Comparison of ENCODE assay signal across 1 cellular context in the genomic region with DNA sequence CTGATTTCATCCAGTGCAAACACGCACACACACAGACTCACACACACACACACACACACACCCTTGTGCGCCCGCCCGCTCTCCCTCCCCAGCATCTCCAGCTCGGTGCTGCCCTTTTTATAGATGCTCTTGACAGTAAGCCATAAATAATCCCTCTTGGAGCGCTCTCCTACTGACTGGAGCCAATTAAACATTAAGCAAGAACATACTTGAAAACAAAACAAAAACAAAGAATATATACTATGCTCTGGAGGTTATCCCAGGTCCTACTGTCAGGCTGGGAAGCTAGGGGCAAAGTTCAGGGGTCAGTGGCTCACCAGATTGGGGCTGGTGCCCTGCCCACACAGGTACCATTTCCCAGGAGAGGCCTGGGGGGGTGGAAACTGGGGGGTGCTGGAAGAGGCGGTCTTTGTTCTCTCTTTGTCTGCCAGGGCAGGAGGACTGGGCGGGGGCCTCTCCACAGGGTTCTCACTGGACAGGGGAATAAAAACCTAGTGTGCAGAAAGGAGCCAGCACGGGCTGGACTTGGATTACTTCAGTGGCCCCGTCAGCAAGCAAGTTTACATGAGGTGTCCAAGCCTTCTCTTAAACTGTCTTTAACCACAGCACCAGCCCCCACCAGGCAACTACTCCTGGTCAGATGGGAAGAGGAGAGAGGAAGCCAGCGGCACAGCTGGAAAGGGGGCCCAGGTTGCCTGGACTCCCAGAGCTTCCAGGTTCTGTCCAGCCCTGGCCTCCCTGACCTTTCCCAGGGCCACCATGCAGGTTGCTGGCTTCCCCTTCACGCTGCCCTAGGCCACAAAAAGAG.
TF ChIP-seq lines count a peak whose summit lies in the region.

No MANE protein-coding gene starts in this region.

TF ChIP-seq in K562, 482 proteins besides CTCF, POLR2A, EP300 and RAD21 (continued from another document):
- TF ChIP-seq ZBTB9 (CRISPR knock-in tag; IDR thresholded peaks at IDR 0.05), result no peak
- no peak for TF ChIP-seq ZNF699 (CRISPR knock-in tag; IDR thresholded peaks at IDR 0.05; ENCODE audit: insufficient replicate concordance)
- TF ChIP-seq NCOA2 (IDR thresholded peaks at IDR 0.05; ENCODE audit: partially characterized antibody in 2 of 2), result no peak
- TF ChIP-seq MTA2 (IDR thresholded peaks at IDR 0.05; ENCODE audit: low read depth), result no peak
- TF ChIP-seq KLF10 (CRISPR knock-in tag; IDR thresholded peaks at IDR 0.05), result no peak
- TF ChIP-seq BHLHE40 (IDR thresholded peaks at IDR 0.05; ENCODE audit: low read length), result no peak
- TF ChIP-seq PHF21A (IDR thresholded peaks at IDR 0.05; ENCODE audit: borderline replicate concordance, low read depth), result no peak
- no peak for TF ChIP-seq CHD2 (IDR thresholded peaks at IDR 0.05; ENCODE audit: low read depth, low read length)
- TF ChIP-seq ZNF785 (CRISPR knock-in tag; IDR thresholded peaks at IDR 0.05), result no peak
- TF ChIP-seq ARHGAP35 (IDR thresholded peaks at IDR 0.05; ENCODE audit: partially characterized antibody), result no peak
- TF ChIP-seq CEBPZ (IDR thresholded peaks at IDR 0.05; ENCODE audit: borderline replicate concordance, low read depth, low read length), result no peak
- no peak for TF ChIP-seq POLR2AphosphoS2 (IDR thresholded peaks at IDR 0.05; ENCODE audit: low read length)
- TF ChIP-seq CBX2 (IDR thresholded peaks at IDR 0.05; ENCODE audit: insufficient read depth, low read length, poor library complexity, severe bottlenecking), result no peak
- no peak for TF ChIP-seq ZNF384 (IDR thresholded peaks at IDR 0.05; ENCODE audit: low read depth, low read length)
- no peak for TF ChIP-seq HDAC8 (tag; IDR thresholded peaks at IDR 0.05)
- 0 out of 2 replicates have a peak, but pooled peaks have one; percentile 6 for TF ChIP-seq C11orf30 (IDR thresholded peaks at IDR 0.05; ENCODE audit: low read depth)
- TF ChIP-seq, protein P1, sequence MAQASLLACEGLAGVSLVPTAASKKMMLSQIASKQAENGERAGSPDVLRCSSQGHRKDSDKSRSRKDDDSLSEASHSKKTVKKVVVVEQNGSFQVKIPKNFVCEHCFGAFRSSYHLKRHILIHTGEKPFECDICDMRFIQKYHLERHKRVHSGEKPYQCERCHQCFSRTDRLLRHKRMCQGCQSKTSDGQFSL (CRISPR knock-in tag; IDR thresholded peaks at IDR 0.05), result no peak
- TF ChIP-seq, protein P1 (tag; IDR thresholded peaks at IDR 0.05), result no peak
- TF ChIP-seq, protein P2, sequence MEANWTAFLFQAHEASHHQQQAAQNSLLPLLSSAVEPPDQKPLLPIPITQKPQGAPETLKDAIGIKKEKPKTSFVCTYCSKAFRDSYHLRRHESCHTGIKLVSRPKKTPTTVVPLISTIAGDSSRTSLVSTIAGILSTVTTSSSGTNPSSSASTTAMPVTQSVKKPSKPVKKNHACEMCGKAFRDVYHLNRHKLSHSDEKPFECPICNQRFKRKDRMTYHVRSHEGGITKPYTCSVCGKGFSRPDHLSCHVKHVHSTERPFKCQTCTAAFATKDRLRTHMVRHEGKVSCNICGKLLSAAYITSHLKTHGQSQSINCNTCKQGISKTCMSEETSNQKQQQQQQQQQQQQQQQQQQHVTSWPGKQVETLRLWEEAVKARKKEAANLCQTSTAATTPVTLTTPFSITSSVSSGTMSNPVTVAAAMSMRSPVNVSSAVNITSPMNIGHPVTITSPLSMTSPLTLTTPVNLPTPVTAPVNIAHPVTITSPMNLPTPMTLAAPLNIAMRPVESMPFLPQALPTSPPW (CRISPR knock-in tag; IDR thresholded peaks at IDR 0.05), result 0 out of 2 replicates have a peak, but pooled peaks have one; percentile 2
- TF ChIP-seq EZH2 (IDR thresholded peaks at IDR 0.05; ENCODE audit: borderline replicate concordance, low read depth, low read length), result no peak
- no peak for TF ChIP-seq PBX2 (CRISPR knock-in tag; IDR thresholded peaks at IDR 0.05; ENCODE audit: low read depth)
- TF ChIP-seq PBX2 (tag; conservative IDR thresholded peaks at IDR 0.05; ENCODE audit: low read depth), result peak; percentile 88
- no peak for TF ChIP-seq NCOA4 (IDR thresholded peaks at IDR 0.05; ENCODE audit: partially characterized antibody)
- no peak for TF ChIP-seq CEBPB (tag; IDR thresholded peaks at IDR 0.05)
- TF ChIP-seq, protein P3, sequence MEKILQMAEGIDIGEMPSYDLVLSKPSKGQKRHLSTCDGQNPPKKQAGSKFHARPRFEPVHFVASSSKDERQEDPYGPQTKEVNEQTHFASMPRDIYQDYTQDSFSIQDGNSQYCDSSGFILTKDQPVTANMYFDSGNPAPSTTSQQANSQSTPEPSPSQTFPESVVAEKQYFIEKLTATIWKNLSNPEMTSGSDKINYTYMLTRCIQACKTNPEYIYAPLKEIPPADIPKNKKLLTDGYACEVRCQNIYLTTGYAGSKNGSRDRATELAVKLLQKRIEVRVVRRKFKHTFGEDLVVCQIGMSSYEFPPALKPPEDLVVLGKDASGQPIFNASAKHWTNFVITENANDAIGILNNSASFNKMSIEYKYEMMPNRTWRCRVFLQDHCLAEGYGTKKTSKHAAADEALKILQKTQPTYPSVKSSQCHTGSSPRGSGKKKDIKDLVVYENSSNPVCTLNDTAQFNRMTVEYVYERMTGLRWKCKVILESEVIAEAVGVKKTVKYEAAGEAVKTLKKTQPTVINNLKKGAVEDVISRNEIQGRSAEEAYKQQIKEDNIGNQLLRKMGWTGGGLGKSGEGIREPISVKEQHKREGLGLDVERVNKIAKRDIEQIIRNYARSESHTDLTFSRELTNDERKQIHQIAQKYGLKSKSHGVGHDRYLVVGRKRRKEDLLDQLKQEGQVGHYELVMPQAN (IDR thresholded peaks at IDR 0.05; ENCODE audit: borderline replicate concordance), result no peak
- TF ChIP-seq GTF2A2 (tag; IDR thresholded peaks at IDR 0.05), result no peak
- no peak for TF ChIP-seq FOXK1 (CRISPR knock-in tag; IDR thresholded peaks at IDR 0.05; ENCODE audit: borderline replicate concordance)
- no peak for TF ChIP-seq ETV6 (IDR thresholded peaks at IDR 0.05; ENCODE audit: borderline replicate concordance in 1 of 2, low read depth in 2 of 2, low read length in 1 of 2)
- no peak for TF ChIP-seq ETV6 (CRISPR knock-in tag; IDR thresholded peaks at IDR 0.05; ENCODE audit: borderline replicate concordance)
- no peak for TF ChIP-seq CXXC5 (CRISPR knock-in tag; IDR thresholded peaks at IDR 0.05)
- TF ChIP-seq TRIM28 (IDR thresholded peaks at IDR 0.05), result no peak
- TF ChIP-seq, protein P4, sequence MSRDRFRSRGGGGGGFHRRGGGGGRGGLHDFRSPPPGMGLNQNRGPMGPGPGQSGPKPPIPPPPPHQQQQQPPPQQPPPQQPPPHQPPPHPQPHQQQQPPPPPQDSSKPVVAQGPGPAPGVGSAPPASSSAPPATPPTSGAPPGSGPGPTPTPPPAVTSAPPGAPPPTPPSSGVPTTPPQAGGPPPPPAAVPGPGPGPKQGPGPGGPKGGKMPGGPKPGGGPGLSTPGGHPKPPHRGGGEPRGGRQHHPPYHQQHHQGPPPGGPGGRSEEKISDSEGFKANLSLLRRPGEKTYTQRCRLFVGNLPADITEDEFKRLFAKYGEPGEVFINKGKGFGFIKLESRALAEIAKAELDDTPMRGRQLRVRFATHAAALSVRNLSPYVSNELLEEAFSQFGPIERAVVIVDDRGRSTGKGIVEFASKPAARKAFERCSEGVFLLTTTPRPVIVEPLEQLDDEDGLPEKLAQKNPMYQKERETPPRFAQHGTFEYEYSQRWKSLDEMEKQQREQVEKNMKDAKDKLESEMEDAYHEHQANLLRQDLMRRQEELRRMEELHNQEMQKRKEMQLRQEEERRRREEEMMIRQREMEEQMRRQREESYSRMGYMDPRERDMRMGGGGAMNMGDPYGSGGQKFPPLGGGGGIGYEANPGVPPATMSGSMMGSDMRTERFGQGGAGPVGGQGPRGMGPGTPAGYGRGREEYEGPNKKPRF (IDR thresholded peaks at IDR 0.05; ENCODE audit: low read depth, low read length), result no peak
- TF ChIP-seq, protein P5, sequence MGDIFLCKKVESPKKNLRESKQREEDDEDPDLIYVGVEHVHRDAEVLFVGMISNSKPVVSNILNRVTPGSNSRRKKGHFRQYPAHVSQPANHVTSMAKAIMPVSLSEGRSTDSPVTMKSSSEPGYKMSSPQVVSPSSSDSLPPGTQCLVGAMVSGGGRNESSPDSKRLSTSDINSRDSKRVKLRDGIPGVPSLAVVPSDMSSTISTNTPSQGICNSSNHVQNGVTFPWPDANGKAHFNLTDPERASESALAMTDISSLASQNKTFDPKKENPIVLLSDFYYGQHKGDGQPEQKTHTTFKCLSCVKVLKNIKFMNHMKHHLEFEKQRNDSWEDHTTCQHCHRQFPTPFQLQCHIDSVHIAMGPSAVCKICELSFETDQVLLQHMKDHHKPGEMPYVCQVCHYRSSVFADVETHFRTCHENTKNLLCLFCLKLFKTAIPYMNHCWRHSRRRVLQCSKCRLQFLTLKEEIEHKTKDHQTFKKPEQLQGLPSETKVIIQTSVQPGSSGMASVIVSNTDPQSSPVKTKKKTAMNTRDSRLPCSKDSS (IDR thresholded peaks at IDR 0.05; ENCODE audit: low read depth, partially characterized antibody), result no peak
- peak; percentile 51 for TF ChIP-seq NR2C1 (IDR thresholded peaks at IDR 0.05)
- peak; percentile 70 for TF ChIP-seq NR2C1 (tag; IDR thresholded peaks at IDR 0.05)
- no peak for TF ChIP-seq SETDB1 (IDR thresholded peaks at IDR 0.05; ENCODE audit: low read length)
- TF ChIP-seq NFE2L1 (tag; IDR thresholded peaks at IDR 0.05; ENCODE audit: borderline replicate concordance, low read depth), result no peak
- no peak for TF ChIP-seq RFX7 (CRISPR knock-in tag; IDR thresholded peaks at IDR 0.05)
- TF ChIP-seq ZNF253 (CRISPR knock-in tag; conservative IDR thresholded peaks at IDR 0.05), result no peak
- no peak for TF ChIP-seq MCM7 (IDR thresholded peaks at IDR 0.05)
- no peak for TF ChIP-seq HMG20A (CRISPR knock-in tag; conservative IDR thresholded peaks at IDR 0.05)
